2 cellular contexts compared by ENCODE assay signal in the genomic region with DNA sequence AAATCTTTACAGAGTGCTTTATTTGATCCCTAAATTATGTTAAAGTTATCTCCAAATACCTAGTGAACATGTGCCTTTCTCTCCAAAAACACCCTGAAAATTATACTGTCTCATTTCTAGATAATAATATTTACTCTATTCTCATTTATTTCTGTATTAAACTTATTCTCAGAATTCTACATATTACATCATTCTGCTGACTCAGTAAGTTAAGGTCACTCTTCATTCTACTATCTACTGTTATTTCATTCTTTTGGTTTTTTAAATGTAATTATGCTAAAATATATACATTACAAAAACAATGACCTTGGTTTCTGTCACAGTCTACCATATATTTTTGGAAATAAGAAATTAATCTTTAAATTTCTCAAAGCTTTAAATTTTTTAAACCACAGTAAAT.
A peak's percentile ranks its signal among the peaks of the same experiment; 100 is the strongest.
TF ChIP-seq lines count a peak whose summit lies in the region.

No MANE protein-coding gene starts in this region.

TF ChIP-seq in HEK293, 187 proteins besides CTCF, POLR2A, EP300 and RAD21 (continued from another document):
- TF ChIP-seq, protein P1, sequence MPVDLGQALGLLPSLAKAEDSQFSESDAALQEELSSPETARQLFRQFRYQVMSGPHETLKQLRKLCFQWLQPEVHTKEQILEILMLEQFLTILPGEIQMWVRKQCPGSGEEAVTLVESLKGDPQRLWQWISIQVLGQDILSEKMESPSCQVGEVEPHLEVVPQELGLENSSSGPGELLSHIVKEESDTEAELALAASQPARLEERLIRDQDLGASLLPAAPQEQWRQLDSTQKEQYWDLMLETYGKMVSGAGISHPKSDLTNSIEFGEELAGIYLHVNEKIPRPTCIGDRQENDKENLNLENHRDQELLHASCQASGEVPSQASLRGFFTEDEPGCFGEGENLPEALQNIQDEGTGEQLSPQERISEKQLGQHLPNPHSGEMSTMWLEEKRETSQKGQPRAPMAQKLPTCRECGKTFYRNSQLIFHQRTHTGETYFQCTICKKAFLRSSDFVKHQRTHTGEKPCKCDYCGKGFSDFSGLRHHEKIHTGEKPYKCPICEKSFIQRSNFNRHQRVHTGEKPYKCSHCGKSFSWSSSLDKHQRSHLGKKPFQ (tag by site-specific recombination; IDR thresholded peaks at IDR 0.05): no peak
- TF ChIP-seq, protein P2, sequence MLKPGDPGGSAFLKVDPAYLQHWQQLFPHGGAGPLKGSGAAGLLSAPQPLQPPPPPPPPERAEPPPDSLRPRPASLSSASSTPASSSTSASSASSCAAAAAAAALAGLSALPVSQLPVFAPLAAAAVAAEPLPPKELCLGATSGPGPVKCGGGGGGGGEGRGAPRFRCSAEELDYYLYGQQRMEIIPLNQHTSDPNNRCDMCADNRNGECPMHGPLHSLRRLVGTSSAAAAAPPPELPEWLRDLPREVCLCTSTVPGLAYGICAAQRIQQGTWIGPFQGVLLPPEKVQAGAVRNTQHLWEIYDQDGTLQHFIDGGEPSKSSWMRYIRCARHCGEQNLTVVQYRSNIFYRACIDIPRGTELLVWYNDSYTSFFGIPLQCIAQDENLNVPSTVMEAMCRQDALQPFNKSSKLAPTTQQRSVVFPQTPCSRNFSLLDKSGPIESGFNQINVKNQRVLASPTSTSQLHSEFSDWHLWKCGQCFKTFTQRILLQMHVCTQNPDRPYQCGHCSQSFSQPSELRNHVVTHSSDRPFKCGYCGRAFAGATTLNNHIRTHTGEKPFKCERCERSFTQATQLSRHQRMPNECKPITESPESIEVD (tag by site-specific recombination; IDR thresholded peaks at IDR 0.05): 0 out of 2 replicates have a peak, but pooled peaks have one; percentile 3
- TF ChIP-seq HOXD13 (CRISPR knock-in tag; IDR thresholded peaks at IDR 0.05; ENCODE audit: borderline replicate concordance) (no peak), ZNF311 (tag by site-specific recombination; IDR thresholded peaks at IDR 0.05; ENCODE audit: borderline replicate concordance) (no peak), ZNF266 (tag by site-specific recombination; IDR thresholded peaks at IDR 0.05; ENCODE audit: low read depth) (no peak), ZNF10 (tag by site-specific recombination; IDR thresholded peaks at IDR 0.05) (no peak), ZNF558 (tag by site-specific recombination; IDR thresholded peaks at IDR 0.05) (no peak), TCF7L2 (IDR thresholded peaks at IDR 0.05; ENCODE audit: borderline replicate concordance, low read depth, low read length) (no peak)

TF ChIP-seq in K562, 482 proteins besides CTCF, POLR2A, EP300 and RAD21 (continued from another document and continues in another):
- TF ChIP-seq CEBPG (CRISPR knock-in tag; IDR thresholded peaks at IDR 0.05) (no peak), CEBPG (tag; conservative IDR thresholded peaks at IDR 0.05 in 1 of 2, IDR thresholded peaks at IDR 0.05 in 1 of 2) (0 out of 4 replicates have a peak, but pooled peaks have one; percentile 26 to 27), MAFK (IDR thresholded peaks at IDR 0.05; ENCODE audit: low read length) (peak; percentile 86), NFIC (IDR thresholded peaks at IDR 0.05) (no peak), FOSL1 (tag; conservative IDR thresholded peaks at IDR 0.05) (no peak), ILK (tag; IDR thresholded peaks at IDR 0.05; ENCODE audit: borderline replicate concordance, low read depth) (no peak), LARP7 (IDR thresholded peaks at IDR 0.05) (no peak), FUS (optimal IDR thresholded peaks at IDR 0.05; ENCODE audit: low read depth, low read length) (no peak), RBM39 (optimal IDR thresholded peaks at IDR 0.05; ENCODE audit: low read depth, low read length) (no peak), ZNF316 (IDR thresholded peaks at IDR 0.05) (peak; percentile 98), RUNX1 (IDR thresholded peaks at IDR 0.05; ENCODE audit: low read depth) (no peak), C11orf30 (IDR thresholded peaks at IDR 0.05; ENCODE audit: low read depth) (peak; percentile 97), STAT5B (CRISPR knock-in tag; IDR thresholded peaks at IDR 0.05) (no peak), MAFG (tag; conservative IDR thresholded peaks at IDR 0.05) (peak; percentile 88), ZNF224 (CRISPR knock-in tag; IDR thresholded peaks at IDR 0.05) (no peak), ZNF384 (IDR thresholded peaks at IDR 0.05; ENCODE audit: low read depth, low read length) (no peak), KLF6 (CRISPR knock-in tag; IDR thresholded peaks at IDR 0.05; ENCODE audit: borderline replicate concordance) (no peak), ZFP36 (IDR thresholded peaks at IDR 0.05; ENCODE audit: low read depth, low read length, partially characterized antibody) (no peak), FOXM1 (IDR thresholded peaks at IDR 0.05; ENCODE audit: low read depth) (no peak), FOXM1 (CRISPR knock-in tag; IDR thresholded peaks at IDR 0.05; ENCODE audit: low read depth) (no peak), MAFF (IDR thresholded peaks at IDR 0.05; ENCODE audit: low read length) (peak; percentile 70; the same call in 1 of the 2 replicates), ZNF766 (CRISPR knock-in tag; conservative IDR thresholded peaks at IDR 0.05) (no peak), MCM7 (IDR thresholded peaks at IDR 0.05) (no peak), ATF1 (CRISPR knock-in tag; IDR thresholded peaks at IDR 0.05) (no peak), ATF1 (tag; IDR thresholded peaks at IDR 0.05) (no peak)
- TF ChIP-seq, protein P3, sequence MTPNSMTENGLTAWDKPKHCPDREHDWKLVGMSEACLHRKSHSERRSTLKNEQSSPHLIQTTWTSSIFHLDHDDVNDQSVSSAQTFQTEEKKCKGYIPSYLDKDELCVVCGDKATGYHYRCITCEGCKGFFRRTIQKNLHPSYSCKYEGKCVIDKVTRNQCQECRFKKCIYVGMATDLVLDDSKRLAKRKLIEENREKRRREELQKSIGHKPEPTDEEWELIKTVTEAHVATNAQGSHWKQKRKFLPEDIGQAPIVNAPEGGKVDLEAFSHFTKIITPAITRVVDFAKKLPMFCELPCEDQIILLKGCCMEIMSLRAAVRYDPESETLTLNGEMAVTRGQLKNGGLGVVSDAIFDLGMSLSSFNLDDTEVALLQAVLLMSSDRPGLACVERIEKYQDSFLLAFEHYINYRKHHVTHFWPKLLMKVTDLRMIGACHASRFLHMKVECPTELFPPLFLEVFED (CRISPR knock-in tag; conservative IDR thresholded peaks at IDR 0.05): no peak
- TF ChIP-seq, protein P4, sequence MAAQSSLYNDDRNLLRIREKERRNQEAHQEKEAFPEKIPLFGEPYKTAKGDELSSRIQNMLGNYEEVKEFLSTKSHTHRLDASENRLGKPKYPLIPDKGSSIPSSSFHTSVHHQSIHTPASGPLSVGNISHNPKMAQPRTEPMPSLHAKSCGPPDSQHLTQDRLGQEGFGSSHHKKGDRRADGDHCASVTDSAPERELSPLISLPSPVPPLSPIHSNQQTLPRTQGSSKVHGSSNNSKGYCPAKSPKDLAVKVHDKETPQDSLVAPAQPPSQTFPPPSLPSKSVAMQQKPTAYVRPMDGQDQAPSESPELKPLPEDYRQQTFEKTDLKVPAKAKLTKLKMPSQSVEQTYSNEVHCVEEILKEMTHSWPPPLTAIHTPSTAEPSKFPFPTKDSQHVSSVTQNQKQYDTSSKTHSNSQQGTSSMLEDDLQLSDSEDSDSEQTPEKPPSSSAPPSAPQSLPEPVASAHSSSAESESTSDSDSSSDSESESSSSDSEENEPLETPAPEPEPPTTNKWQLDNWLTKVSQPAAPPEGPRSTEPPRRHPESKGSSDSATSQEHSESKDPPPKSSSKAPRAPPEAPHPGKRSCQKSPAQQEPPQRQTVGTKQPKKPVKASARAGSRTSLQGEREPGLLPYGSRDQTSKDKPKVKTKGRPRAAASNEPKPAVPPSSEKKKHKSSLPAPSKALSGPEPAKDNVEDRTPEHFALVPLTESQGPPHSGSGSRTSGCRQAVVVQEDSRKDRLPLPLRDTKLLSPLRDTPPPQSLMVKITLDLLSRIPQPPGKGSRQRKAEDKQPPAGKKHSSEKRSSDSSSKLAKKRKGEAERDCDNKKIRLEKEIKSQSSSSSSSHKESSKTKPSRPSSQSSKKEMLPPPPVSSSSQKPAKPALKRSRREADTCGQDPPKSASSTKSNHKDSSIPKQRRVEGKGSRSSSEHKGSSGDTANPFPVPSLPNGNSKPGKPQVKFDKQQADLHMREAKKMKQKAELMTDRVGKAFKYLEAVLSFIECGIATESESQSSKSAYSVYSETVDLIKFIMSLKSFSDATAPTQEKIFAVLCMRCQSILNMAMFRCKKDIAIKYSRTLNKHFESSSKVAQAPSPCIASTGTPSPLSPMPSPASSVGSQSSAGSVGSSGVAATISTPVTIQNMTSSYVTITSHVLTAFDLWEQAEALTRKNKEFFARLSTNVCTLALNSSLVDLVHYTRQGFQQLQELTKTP (IDR thresholded peaks at IDR 0.05; ENCODE audit: low read depth in 1 of 2, partially characterized antibody in 2 of 2): no peak
- TF ChIP-seq, protein P5, sequence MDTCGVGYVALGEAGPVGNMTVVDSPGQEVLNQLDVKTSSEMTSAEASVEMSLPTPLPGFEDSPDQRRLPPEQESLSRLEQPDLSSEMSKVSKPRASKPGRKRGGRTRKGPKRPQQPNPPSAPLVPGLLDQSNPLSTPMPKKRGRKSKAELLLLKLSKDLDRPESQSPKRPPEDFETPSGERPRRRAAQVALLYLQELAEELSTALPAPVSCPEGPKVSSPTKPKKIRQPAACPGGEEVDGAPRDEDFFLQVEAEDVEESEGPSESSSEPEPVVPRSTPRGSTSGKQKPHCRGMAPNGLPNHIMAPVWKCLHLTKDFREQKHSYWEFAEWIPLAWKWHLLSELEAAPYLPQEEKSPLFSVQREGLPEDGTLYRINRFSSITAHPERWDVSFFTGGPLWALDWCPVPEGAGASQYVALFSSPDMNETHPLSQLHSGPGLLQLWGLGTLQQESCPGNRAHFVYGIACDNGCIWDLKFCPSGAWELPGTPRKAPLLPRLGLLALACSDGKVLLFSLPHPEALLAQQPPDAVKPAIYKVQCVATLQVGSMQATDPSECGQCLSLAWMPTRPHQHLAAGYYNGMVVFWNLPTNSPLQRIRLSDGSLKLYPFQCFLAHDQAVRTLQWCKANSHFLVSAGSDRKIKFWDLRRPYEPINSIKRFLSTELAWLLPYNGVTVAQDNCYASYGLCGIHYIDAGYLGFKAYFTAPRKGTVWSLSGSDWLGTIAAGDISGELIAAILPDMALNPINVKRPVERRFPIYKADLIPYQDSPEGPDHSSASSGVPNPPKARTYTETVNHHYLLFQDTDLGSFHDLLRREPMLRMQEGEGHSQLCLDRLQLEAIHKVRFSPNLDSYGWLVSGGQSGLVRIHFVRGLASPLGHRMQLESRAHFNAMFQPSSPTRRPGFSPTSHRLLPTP (IDR thresholded peaks at IDR 0.05; ENCODE audit: borderline replicate concordance, extremely low read depth, insufficient read length): no peak
- TF ChIP-seq, protein P6, sequence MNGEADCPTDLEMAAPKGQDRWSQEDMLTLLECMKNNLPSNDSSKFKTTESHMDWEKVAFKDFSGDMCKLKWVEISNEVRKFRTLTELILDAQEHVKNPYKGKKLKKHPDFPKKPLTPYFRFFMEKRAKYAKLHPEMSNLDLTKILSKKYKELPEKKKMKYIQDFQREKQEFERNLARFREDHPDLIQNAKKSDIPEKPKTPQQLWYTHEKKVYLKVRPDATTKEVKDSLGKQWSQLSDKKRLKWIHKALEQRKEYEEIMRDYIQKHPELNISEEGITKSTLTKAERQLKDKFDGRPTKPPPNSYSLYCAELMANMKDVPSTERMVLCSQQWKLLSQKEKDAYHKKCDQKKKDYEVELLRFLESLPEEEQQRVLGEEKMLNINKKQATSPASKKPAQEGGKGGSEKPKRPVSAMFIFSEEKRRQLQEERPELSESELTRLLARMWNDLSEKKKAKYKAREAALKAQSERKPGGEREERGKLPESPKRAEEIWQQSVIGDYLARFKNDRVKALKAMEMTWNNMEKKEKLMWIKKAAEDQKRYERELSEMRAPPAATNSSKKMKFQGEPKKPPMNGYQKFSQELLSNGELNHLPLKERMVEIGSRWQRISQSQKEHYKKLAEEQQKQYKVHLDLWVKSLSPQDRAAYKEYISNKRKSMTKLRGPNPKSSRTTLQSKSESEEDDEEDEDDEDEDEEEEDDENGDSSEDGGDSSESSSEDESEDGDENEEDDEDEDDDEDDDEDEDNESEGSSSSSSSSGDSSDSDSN (IDR thresholded peaks at IDR 0.05; ENCODE audit: borderline replicate concordance in 1 of 2, low read depth in 2 of 2, low read length in 2 of 2): no peak
- TF ChIP-seq, protein P7, sequence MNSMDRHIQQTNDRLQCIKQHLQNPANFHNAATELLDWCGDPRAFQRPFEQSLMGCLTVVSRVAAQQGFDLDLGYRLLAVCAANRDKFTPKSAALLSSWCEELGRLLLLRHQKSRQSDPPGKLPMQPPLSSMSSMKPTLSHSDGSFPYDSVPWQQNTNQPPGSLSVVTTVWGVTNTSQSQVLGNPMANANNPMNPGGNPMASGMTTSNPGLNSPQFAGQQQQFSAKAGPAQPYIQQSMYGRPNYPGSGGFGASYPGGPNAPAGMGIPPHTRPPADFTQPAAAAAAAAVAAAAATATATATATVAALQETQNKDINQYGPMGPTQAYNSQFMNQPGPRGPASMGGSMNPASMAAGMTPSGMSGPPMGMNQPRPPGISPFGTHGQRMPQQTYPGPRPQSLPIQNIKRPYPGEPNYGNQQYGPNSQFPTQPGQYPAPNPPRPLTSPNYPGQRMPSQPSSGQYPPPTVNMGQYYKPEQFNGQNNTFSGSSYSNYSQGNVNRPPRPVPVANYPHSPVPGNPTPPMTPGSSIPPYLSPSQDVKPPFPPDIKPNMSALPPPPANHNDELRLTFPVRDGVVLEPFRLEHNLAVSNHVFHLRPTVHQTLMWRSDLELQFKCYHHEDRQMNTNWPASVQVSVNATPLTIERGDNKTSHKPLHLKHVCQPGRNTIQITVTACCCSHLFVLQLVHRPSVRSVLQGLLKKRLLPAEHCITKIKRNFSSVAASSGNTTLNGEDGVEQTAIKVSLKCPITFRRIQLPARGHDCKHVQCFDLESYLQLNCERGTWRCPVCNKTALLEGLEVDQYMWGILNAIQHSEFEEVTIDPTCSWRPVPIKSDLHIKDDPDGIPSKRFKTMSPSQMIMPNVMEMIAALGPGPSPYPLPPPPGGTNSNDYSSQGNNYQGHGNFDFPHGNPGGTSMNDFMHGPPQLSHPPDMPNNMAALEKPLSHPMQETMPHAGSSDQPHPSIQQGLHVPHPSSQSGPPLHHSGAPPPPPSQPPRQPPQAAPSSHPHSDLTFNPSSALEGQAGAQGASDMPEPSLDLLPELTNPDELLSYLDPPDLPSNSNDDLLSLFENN (IDR thresholded peaks at IDR 0.05; ENCODE audit: low read depth in 2 of 2, low read length in 2 of 2): no peak
